In genomic region chr22:45905924-45906865, GRCh38 we compare ENCODE assay signal across 15 cellular contexts.
DNase-seq lines count a peak whose midpoint lies in the region; ATAC-seq, FAIRE-seq and TF ChIP-seq lines count a peak whose summit lies in the region.
"Had no signal": no experiment of that assay in that cellular context is flagged by ENCODE, and none has a peak within 500 bp of the region (broad histone marks: within the 10 kb centered on the region; RNA-seq: fewer than 3 reads in every experiment).

No MANE protein-coding gene starts in this region.

- no peak overlapping the region for H2AK5ac ChIP-seq in H1 (ENCODE audit: low read depth, low read length)

- TF ChIP-seq EP300 in H1 (IDR thresholded peaks at IDR 0.05; ENCODE audit: borderline replicate concordance in 1 of 2, low read depth in 2 of 2, low read length in 2 of 2): no peak

- POLR2A ChIA-PET in H1 (lab: Charles Lee; ENCODE audit: partially characterized antibody): interaction anchor here (0.6 to 1.1 kb wide), 3 partner anchors 10 to 156 kb away, joined by 3 to 5 read pairs (median 3); no protein-coding TSS in a partner anchor

- H3K4me3 ChIP-seq in H1 (ENCODE audit: extremely low read depth in 1 of 4, insufficient read depth in 2 of 4, low read depth in 3 of 4, low read length in 4 of 4): no peak overlapping the region
- H3K4me3 ChIP-seq: stomach had no signal

- CTCF ChIA-PET in H1 (lab: Charles Lee; ENCODE audit: partially characterized antibody): interaction anchor here (0.6 to 4.4 kb wide), 11 partner anchors 9 to 332 kb away, joined by 3 to 21 read pairs (median 3); no protein-coding TSS in a partner anchor

- intact Hi-C loops in Right ventricle myocardium inferior (cut with DNase I) (no loop called here), cardiac septum (cut with DNase I) (no loop called here)

- H3K23ac ChIP-seq in H1 (ENCODE audit: insufficient read length): no peak overlapping the region

- no peak overlapping the region for H4K8ac ChIP-seq in H1 (ENCODE audit: extremely low read depth, insufficient read depth, low read length)

- no peaks in the 10 kb centered on the region; a peak in 1 of 7 replicates for H3K4me1 ChIP-seq in H1 (replicated peaks in 1 of 4; ENCODE audit: control insufficient read depth in 3 of 4, insufficient read depth in 4 of 4, low read length in 3 of 4)

- no peak overlapping the region for H2AFZ ChIP-seq in H1 (ENCODE audit: low read length)

- no peaks in the 10 kb centered on the region for H3K23me2 ChIP-seq in H1 (ENCODE audit: low read depth, low read length)

- no peak overlapping the region for H3K9ac ChIP-seq in H1 (replicated peaks in 1 of 4; ENCODE audit: extremely low read depth in 1 of 4, low read depth in 3 of 4, low read length in 3 of 4)

- TF ChIP-seq POLR2A in H1 (IDR thresholded peaks at IDR 0.05; ENCODE audit: control extremely low read depth in 1 of 2, low read depth in 2 of 2, low read length in 2 of 2): no peak

- H3K27me3 ChIP-seq in H1 (replicated peaks in 1 of 4; ENCODE audit: control insufficient read depth in 3 of 4, extremely low read depth in 1 of 4, insufficient read depth in 3 of 4, low read length in 3 of 4): no peaks in the 10 kb centered on the region; a peak in 1 of 7 replicates

- no peak for TF ChIP-seq RAD21 in H1 (IDR thresholded peaks at IDR 0.05 in 1 of 2, conservative IDR thresholded peaks at IDR 0.05 in 1 of 2; ENCODE audit: low read depth in 2 of 2, low read length in 2 of 2)

- H2BK5ac ChIP-seq in H1 (ENCODE audit: low read depth, low read length): no peak overlapping the region

- no peak overlapping the region; the same call in 1 of the 2 replicates for H3K18ac ChIP-seq in H1 (ENCODE audit: extremely low read depth, low read length)

- no peak overlapping the region for H3K56ac ChIP-seq in H1 (replicated peaks; ENCODE audit: insufficient read length, low read depth, low read length)

- 92% methylated on average over 32 of the region's 33 CpGs; no CpG with 5 or more reads in 1 of the 2 experiments for WGBS in H1 (ENCODE audit: extremely low coverage in 1 of 2, insufficient coverage in 1 of 2, insufficient read length in 1 of 2, insufficient replicate concordance in 2 of 2, low coverage in 1 of 2, low lambda C conversion rate in 2 of 2, missing lambda C conversion rate in 1 of 2), 2 experiments

- no peak overlapping the region for H4K91ac ChIP-seq in H1 (replicated peaks; ENCODE audit: insufficient read length, low read length)

- no peak for TF ChIP-seq CTCF in H1 (IDR thresholded peaks at IDR 0.05; ENCODE audit: control extremely low read depth in 1 of 3, insufficient read depth in 1 of 3, low read depth in 1 of 3, low read length in 3 of 3)

- no peak for FAIRE-seq in H1 (lab: Jason Lieb, UNC)
- FAIRE-seq: islet of Langerhans had no signal

- H4K5ac ChIP-seq in H1 (ENCODE audit: insufficient read length, low read depth, low read length): no peak overlapping the region

- peak overlapping the region; percentile 19 for H3K4ac ChIP-seq in H1 (replicated peaks; ENCODE audit: insufficient read length, low read depth, low read length)

- peak; percentile 86 for ATAC-seq in Right ventricle myocardium inferior
- ATAC-seq in GM21576 (IDR thresholded peaks at IDR 0.05; ENCODE audit: unreplicated experiment): no peak
- ATAC-seq: T-cell had no signal

- H3K79me1 ChIP-seq in H1 (ENCODE audit: low read depth, low read length): no peaks in the 10 kb centered on the region

- no peak overlapping the region for H2BK20ac ChIP-seq in H1 (ENCODE audit: low read length)

- no peak overlapping the region for H3K27ac ChIP-seq in H1 (ENCODE audit: low read depth, low read length)
- H3K27ac ChIP-seq: neutrophil, stomach had no signal

- no peaks in the 10 kb centered on the region for H3K79me2 ChIP-seq in H1 (ENCODE audit: control insufficient read depth in 1 of 2, insufficient read depth in 2 of 2, low read length in 2 of 2)

- H3K36me3 ChIP-seq in H1 (ENCODE audit: control insufficient read depth in 2 of 4, insufficient read depth in 4 of 4, low read length in 3 of 4): no peaks in the 10 kb centered on the region
- H3K36me3 ChIP-seq: neutrophil, stomach had no signal

- H3K4me2 ChIP-seq in H1 (ENCODE audit: insufficient read depth in 1 of 2, low read depth in 2 of 2, low read length in 2 of 2): no peak overlapping the region

- no peaks in the 10 kb centered on the region for H4K20me1 ChIP-seq in H1 (replicated peaks in 1 of 2; ENCODE audit: control insufficient read depth in 1 of 2, insufficient read depth in 2 of 2, low read length in 2 of 2)

- no peaks in the 10 kb centered on the region for H3K9me3 ChIP-seq in H1 (ENCODE audit: insufficient read depth in 2 of 2, low read depth in 1 of 2, low read length in 1 of 2)
- H3K9me3 ChIP-seq: neutrophil, stomach had no signal

- no peak overlapping the region for H2BK15ac ChIP-seq in H1 (ENCODE audit: low read length)

- no peak overlapping the region for H3K14ac ChIP-seq in H1 (ENCODE audit: insufficient read length)

- no peak overlapping the region for H2BK12ac ChIP-seq in H1 (ENCODE audit: low read depth, low read length)

- DNase-seq in Right ventricle myocardium inferior (ENCODE audit: missing footprints): no peak
- DNase-seq in cardiac septum (ENCODE audit: low spot score): no peak
- no peak for DNase-seq in H1 (ENCODE audit: low read depth in 1 of 2, low spot score in 2 of 2)
- DNase-seq in kidney tubule cell (ENCODE audit: low spot score): peak; percentile 54
- DNase-seq in hypothalamus (lab: John Stamatoyannopoulos, UW): no peak
- DNase-seq in stimulated activated CD4-positive, alpha-beta T cell treated with anti-CD3 and anti-CD28 coated beads, Interleukin-2, amount 100 ng/mL, for 24 hours: no peak
- DNase-seq in DMS79 (lab: John Stamatoyannopoulos, UW): no peak
- DNase-seq: activated CD4-positive, alpha-beta memory T cell treated with anti-CD3 and anti-CD28 coated beads for 36 hours; activated naive CD8-positive, alpha-beta T cell treated with anti-CD3 and anti-CD28 coated beads for 36 hours; NK-92 treated with Interleukin-12 subunit alpha and Interleukin-12 subunit beta, amount 100 ng/mL, for 24 hours; stomach; T-cell had no signal

- H2BK120ac ChIP-seq in H1 (replicated peaks; ENCODE audit: low read depth, low read length): no peak overlapping the region

TF ChIP-seq in H1, 55 proteins besides CTCF, POLR2A, EP300 and RAD21:
- TF ChIP-seq KDM5A (IDR thresholded peaks at IDR 0.05; ENCODE audit: low read length) (no peak), ZNF274 (IDR thresholded peaks at IDR 0.05; ENCODE audit: borderline replicate concordance, extremely low read depth, low read length) (no peak), YY1 (IDR thresholded peaks at IDR 0.05; ENCODE audit: low read depth, low read length) (no peak), ASH2L (IDR thresholded peaks at IDR 0.05; ENCODE audit: low read length) (no peak), RBBP5 (IDR thresholded peaks at IDR 0.05; ENCODE audit: borderline replicate concordance, low read depth, low read length) (no peak), KDM4A (IDR thresholded peaks at IDR 0.05; ENCODE audit: low read depth, low read length, severe bottlenecking) (no peak), EZH2 (IDR thresholded peaks at IDR 0.05; ENCODE audit: low read depth, low read length, severe bottlenecking) (no peak), PHF8 (conservative IDR thresholded peaks at IDR 0.05; ENCODE audit: low read depth, low read length) (no peak), RXRA (IDR thresholded peaks at IDR 0.05; ENCODE audit: insufficient read depth, low read depth, low read length) (no peak)
TF ChIP-seq in H1: peak in this region for 0.
